ENCODE assay signal across 7 cellular contexts in genomic region chr9:73023025-73023541, GRCh38.
DNase-seq lines count a peak whose midpoint lies in the region; ATAC-seq, FAIRE-seq and TF ChIP-seq lines count a peak whose summit lies in the region.

No MANE protein-coding gene starts in this region.

- DNase-seq in NCI-H774 (lab: John Stamatoyannopoulos, UW) (peak; percentile 7), activated T-cell treated with anti-CD3 and anti-CD28 coated beads for 24 hours (ENCODE audit: low read depth) (peak; percentile 28), fibroblast of the conjunctiva (ENCODE audit: low read depth) (peak; percentile 51), non-pigmented ciliary epithelial cell (ENCODE audit: low read depth) (peak; percentile 22), urothelium cell line (ENCODE audit: low spot score) (peak; percentile 48)

- ATAC-seq in HG02885 (IDR thresholded peaks at IDR 0.05; ENCODE audit: poor library complexity, unreplicated experiment), result peak; percentile 64

- FAIRE-seq in urothelium cell line (lab: Jason Lieb, UNC), result peak; percentile 88

- TF ChIP-seq CTCF in GM12873 (IDR thresholded peaks at IDR 0.05; ENCODE audit: insufficient read depth, low read depth, low read length, missing control alignments), result peak; percentile 79

Comparison
In these comparisons a context has a peak if more than half of its experiments do, and no peak if none do; other contexts are left out.
1. Peak in every context shown above with its lines: DNase-seq and ATAC-seq.